In the genomic region with DNA sequence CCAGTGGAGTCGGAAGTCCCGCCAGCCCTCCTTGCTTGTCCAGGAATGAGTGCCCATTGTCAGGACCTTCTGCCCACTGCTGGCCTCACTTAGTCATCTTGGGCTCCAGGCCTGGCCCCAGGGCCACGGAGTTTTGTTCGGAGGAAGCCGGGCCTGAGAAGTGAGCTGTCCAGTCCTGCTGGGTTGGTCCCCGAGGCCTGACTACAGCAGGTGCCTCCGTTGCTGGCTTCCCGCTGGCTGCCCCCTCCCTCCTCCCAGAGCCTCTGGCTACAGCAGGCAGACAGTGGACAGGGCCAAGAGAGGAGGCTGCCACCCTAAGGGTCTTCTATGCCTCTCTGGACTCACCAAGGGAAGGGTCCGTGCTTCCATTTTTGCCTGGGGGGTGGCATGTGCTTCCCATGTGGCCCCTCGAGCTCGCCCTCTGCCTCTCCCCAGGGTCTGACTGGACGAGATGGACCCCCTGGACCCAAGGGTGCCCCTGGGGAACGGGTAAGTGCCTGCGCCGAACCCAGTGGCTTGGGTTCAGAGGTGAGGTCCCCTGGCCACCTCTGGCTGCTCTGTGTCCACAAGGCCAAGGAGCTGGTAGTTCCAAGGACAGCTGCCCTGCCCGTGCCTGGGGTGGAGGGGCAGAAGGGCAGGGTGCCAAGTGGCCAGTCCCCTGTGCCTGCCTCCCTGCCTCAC, we compare ENCODE assay signal across 17 cellular contexts. TPM values are rescaled to one million over a fixed set of nuclear protein-coding genes. Genes with fewer than 3 reads are reported as not detected.
DNase-seq lines count a peak whose midpoint lies in the region; ATAC-seq and TF ChIP-seq lines count a peak whose summit lies in the region.
"Had no signal": no experiment of that assay in that cellular context is flagged by ENCODE, and none has a peak within 500 bp of the region (broad histone marks: within the 10 kb centered on the region; RNA-seq: fewer than 3 reads in every experiment).

No MANE protein-coding gene starts in this region.

- no peaks in the 10 kb centered on the region for H3K79me2 ChIP-seq in mammary epithelial cell (ENCODE audit: insufficient read depth, low read length)
- H3K79me2 ChIP-seq: parathyroid adenoma had no signal

- BruUV-seq in MCF 10A (replicated peaks; lab: Mats Ljungman, UMichigan): no TSS peak
- no TSS peak for BruUV-seq in mammary epithelial cell (replicated peaks; lab: Mats Ljungman, UMichigan)

- no peaks in the 10 kb centered on the region for H3K36me3 ChIP-seq in mammary epithelial cell (ENCODE audit: insufficient read depth, low read length)
- H3K36me3 ChIP-seq in right atrium auricular region: no peaks in the 10 kb centered on the region
- H3K36me3 ChIP-seq: colonic mucosa had no signal

- 50% methylated on average over 14 of the region's 16 CpGs for WGBS in mammary epithelial cell (ENCODE audit: low coverage, missing lambda C conversion rate)

- intact Hi-C loops in MCF 10A (cut with micrococcal nuclease) (loop anchor here (5.0 kb wide), 1 partner anchor 43 kb away; the partner anchor contains the start of gene TCFL5), mammary epithelial cell (cut with micrococcal nuclease) (no loop called here)

- no peaks in the 10 kb centered on the region for H3K27me3 Mint-ChIP-seq in MCF 10A (ENCODE audit: insufficient read depth, unreplicated experiment)

- no peaks in the 10 kb centered on the region for H3K9me3 ChIP-seq in mammary epithelial cell (replicated peaks; ENCODE audit: insufficient read depth, low read length)
- H3K9me3 ChIP-seq in right atrium auricular region: no peaks in the 10 kb centered on the region
- H3K9me3 ChIP-seq: colonic mucosa had no signal

- H3K27ac ChIP-seq in mammary epithelial cell (ENCODE audit: insufficient read depth, low read depth, low read length) (no peak overlapping the region), right atrium auricular region (peak overlapping the region; percentile 48 to 56)
- H3K27ac ChIP-seq: colonic mucosa, HL-60, parathyroid adenoma had no signal

- H3K27ac Mint-ChIP-seq in MCF 10A (ENCODE audit: low read depth, unreplicated experiment): no peak overlapping the region

- ATAC-seq in GM21390 (IDR thresholded peaks at IDR 0.05; ENCODE audit: unreplicated experiment) (no peak), HG03342 (IDR thresholded peaks at IDR 0.05; ENCODE audit: unreplicated experiment) (no peak)

- TF ChIP-seq CTCF in MCF 10A (IDR thresholded peaks at IDR 0.05; ENCODE audit: unreplicated experiment) (no peak), mammary epithelial cell (conservative IDR thresholded peaks at IDR 0.05 in 1 of 2, IDR thresholded peaks at IDR 0.05 in 1 of 2; ENCODE audit: extremely low read depth in 1 of 2, insufficient read depth in 1 of 2, low read depth in 1 of 2, low read length in 2 of 2) (no peak), right atrium auricular region (IDR thresholded peaks at IDR 0.05) (no peak)

- H3K4me2 ChIP-seq in mammary epithelial cell (ENCODE audit: insufficient read depth, low read depth, low read length): no peak overlapping the region

- POLR2A ChIA-PET in MCF 10A (lab: Yijun Ruan, JAX): interaction anchor here (1.2 kb wide), 2 partner anchors 19 to 36 kb away, joined by 3 to 4 read pairs; no protein-coding TSS in a partner anchor

- H2AFZ ChIP-seq in mammary epithelial cell (ENCODE audit: low read depth, low read length): no peak overlapping the region
- H2AFZ ChIP-seq: parathyroid adenoma had no signal

- H3K27me3 ChIP-seq in mammary epithelial cell (ENCODE audit: insufficient read depth, low read length) (peaks cover 7% of the 10 kb centered on the region), right atrium auricular region (peaks cover 0 to 4% of the 10 kb centered on the region in 2 donors)

- H4K20me1 ChIP-seq in mammary epithelial cell (ENCODE audit: insufficient read depth, low read length): peaks cover 2% of the 10 kb centered on the region

- H3K4me1 ChIP-seq in mammary epithelial cell (ENCODE audit: insufficient read depth, low read length): peaks cover 39% of the 10 kb centered on the region
- H3K4me1 ChIP-seq in right atrium auricular region: peaks cover 0 to 69% of the 10 kb centered on the region in 2 donors

- no peak overlapping the region for H3K9ac ChIP-seq in mammary epithelial cell (ENCODE audit: insufficient read depth, low read length)
- H3K9ac ChIP-seq: parathyroid adenoma had no signal

- peaks cover 7% of the 10 kb centered on the region for H3K4me1 Mint-ChIP-seq in MCF 10A (ENCODE audit: insufficient read depth, unreplicated experiment)

- no peak overlapping the region for H3K4me3 ChIP-seq in mammary epithelial cell (replicated peaks in 1 of 3; ENCODE audit: insufficient read depth in 1 of 3, low read depth in 2 of 3, low read length in 3 of 3)
- H3K4me3 ChIP-seq in right atrium auricular region: peak overlapping the region in 1 of 2 donors; percentile 20
- H3K4me3 ChIP-seq: colonic mucosa, lung had no signal

- CTCF ChIA-PET in MCF 10A (lab: Yijun Ruan, JAX) (interaction anchor here (0.6 to 4.8 kb wide), 2 partner anchors 11 to 205 kb away, joined by 3 to 25 read pairs; no protein-coding TSS in a partner anchor), mammary epithelial cell (lab: Charles Lee; ENCODE audit: low non-redundant PET) (no interaction called here)

- dilution Hi-C loops in mammary epithelial cell (cut with HindIII; ENCODE audit: low sequenced_read_pairs): loop anchor here (5.0 kb wide), 3 partner anchors 38 to 152 kb away; no protein-coding TSS in a partner anchor

- in situ Hi-C loops in mammary epithelial cell (cut with MboI; ENCODE audit: low sequenced_read_pairs in 2 of 2): no loop called here

- peak; percentile 50 for DNase-seq in MCF 10A (ENCODE audit: unreplicated experiment)
- DNase-seq in mammary epithelial cell: no peak
- DNase-seq in amniotic epithelial cell (ENCODE audit: low read depth): peak; percentile 37
- DNase-seq in right atrium auricular region (ENCODE audit: low spot score): no peak
- DNase-seq in NAMALWA (ENCODE audit: low spot score): no peak
- no peak for DNase-seq in activated T-cell treated with anti-CD3 and anti-CD28 coated beads, Interleukin-2, amount 50 U/mL, for 48 hours
- DNase-seq: activated CD4-positive, alpha-beta T cell treated with anti-CD3 and anti-CD28 coated beads, Interleukin-2, amount 50 U/mL, for 4 hours; activated naive CD4-positive, alpha-beta T cell; colonic mucosa; DMS79; MV-4-11; NCI-H774 had no signal

- H3K4me3 Mint-ChIP-seq in MCF 10A (ENCODE audit: unreplicated experiment): no peak overlapping the region

- H3K9me3 Mint-ChIP-seq in MCF 10A (ENCODE audit: unreplicated experiment): no peaks in the 10 kb centered on the region

- H3K36me3 Mint-ChIP-seq in MCF 10A (ENCODE audit: insufficient read depth, unreplicated experiment): no peaks in the 10 kb centered on the region

RNA-seq across cellular contexts. Expression of gene COL9A3, which starts 2.8 kb away (rescaled TPM):
- total RNA-seq in MCF 10A (2022) (not detected in 2 replicates), mammary epithelial cell (under 1 TPM in 1 of 2 donors, not detected in 1; 0.67 TPM), right atrium auricular region (1 to 10 TPM; 4.2 to 5.7 TPM)
- 0.16 TPM for polyA plus RNA-seq in mammary epithelial cell
- not detected for polyA minus RNA-seq in mammary epithelial cell

RNA-seq across cellular contexts. Expression of gene OGFR, which starts 15.0 kb away (rescaled TPM):
- 28.8 and 31.0 TPM in 2 replicates for total RNA-seq in MCF 10A (2022)
- total RNA-seq in mammary epithelial cell: 10 to 100 TPM; 12.7 to 30.0 TPM
- polyA plus RNA-seq in mammary epithelial cell: 20.6 TPM
- 12.4 TPM for polyA minus RNA-seq in mammary epithelial cell
- 10 to 100 TPM; 17.3 to 31.2 TPM for total RNA-seq in right atrium auricular region

RNA-seq across cellular contexts. Expression of gene MRGBP, which starts 23.4 kb away (rescaled TPM):
- 16.9 and 17.8 TPM in 2 replicates for total RNA-seq in MCF 10A (2022)
- total RNA-seq in mammary epithelial cell: 10 to 100 TPM; 14.6 to 15.7 TPM
- polyA plus RNA-seq in mammary epithelial cell: 14.1 TPM
- polyA minus RNA-seq in mammary epithelial cell: 15.3 TPM
- 10 to 100 TPM in 1 of 2 donors, 1 to 10 TPM in 1; 8.4 to 11.1 TPM for total RNA-seq in right atrium auricular region

RNA-seq across cellular contexts. Expression of gene TCFL5, which starts 42.0 kb away (rescaled TPM):
- 10.8 and 12.8 TPM in 2 replicates for total RNA-seq in MCF 10A (2022)
- 10 to 100 TPM in 1 of 2 donors, 1 to 10 TPM in 1; 8.1 to 11.7 TPM for total RNA-seq in mammary epithelial cell
- polyA plus RNA-seq in mammary epithelial cell: 6.5 TPM
- polyA minus RNA-seq in mammary epithelial cell: 1.9 TPM
- 1 to 10 TPM; 4.8 to 6.4 TPM for total RNA-seq in right atrium auricular region

Comparison
In these comparisons a context has a peak if more than half of its experiments do, and no peak if none do; other contexts are left out.
1. DNase-seq: peak in MCF 10A (single experiment) and amniotic epithelial cell (single experiment); none in mammary epithelial cell (single experiment), right atrium auricular region (single experiment), NAMALWA (single experiment) and activated T-cell treated with anti-CD3 and anti-CD28 coated beads, Interleukin-2, amount 50 U/mL, for 48 hours (0 of 2).